Comparison of ENCODE assay signal across 14 cellular contexts in genomic region chr17:32533296-32533695, GRCh38. TPM values are rescaled to one million over a fixed set of nuclear protein-coding genes. Genes with fewer than 3 reads are reported as not detected.
DNase-seq lines count a peak whose midpoint lies in the region; ATAC-seq and TF ChIP-seq lines count a peak whose summit lies in the region.
"Had no signal": no experiment of that assay in that cellular context is flagged by ENCODE, and none has a peak within 500 bp of the region (broad histone marks: within the 10 kb centered on the region; RNA-seq: fewer than 3 reads in every experiment).

No MANE protein-coding gene starts in this region.

- no peak overlapping the region for H3K23ac ChIP-seq in H9 (ENCODE audit: insufficient read length, low read depth, low read length)

- H3K4me3 Mint-ChIP-seq in activated CD8-positive, alpha-beta T cell treated with anti-CD3 and anti-CD28 coated beads for 36 hours, result no peak overlapping the region
- no peak overlapping the region for H3K4me3 Mint-ChIP-seq in activated CD8-positive, alpha-beta T cell treated with anti-CD3 and anti-CD28 coated beads, Interleukin-2, amount 10 ng/mL, durations not matched to agents 7 days and 5 days
- H3K4me3 Mint-ChIP-seq in H9 (no peak overlapping the region), neural crest cell (no peak overlapping the region)
- H3K4me3 Mint-ChIP-seq in activated T-helper 17 cell treated with anti-CD3 and anti-CD28 coated beads, Interleukin-2, amount 50 U/mL, for 72 hours, result no peak overlapping the region
- H3K4me3 Mint-ChIP-seq: CD4-positive, alpha-beta memory T cell had no signal

- no peak overlapping the region for H2AFZ ChIP-seq in H9 (ENCODE audit: low read length)
- H2AFZ ChIP-seq: GM23248 had no signal

- H2BK5ac ChIP-seq in H9 (ENCODE audit: insufficient read length, low read length), result no peak overlapping the region

- H3K9ac ChIP-seq in H9 (ENCODE audit: extremely low read depth, insufficient read length, low read length), result no peak overlapping the region
- H3K9ac ChIP-seq: GM23248 had no signal

- H3K14ac ChIP-seq in H9 (ENCODE audit: insufficient read depth, low read length), result no peak overlapping the region

- no peaks in the 10 kb centered on the region for H3K4me1 ChIP-seq in H9 (ENCODE audit: insufficient read depth, low read length)
- H3K4me1 ChIP-seq: BE2C had no signal

- no peak overlapping the region for H3K27ac ChIP-seq in H9 (ENCODE audit: insufficient read length, low read depth, low read length)
- H3K27ac ChIP-seq: C4-2B, GM23248 had no signal

- H3K23me2 ChIP-seq in H9 (ENCODE audit: insufficient read length, low read depth, low read length, poor library complexity, severe bottlenecking), result no peaks in the 10 kb centered on the region

- H3T11ph ChIP-seq in H9 (ENCODE audit: low read length), result no peak overlapping the region

- no peaks in the 10 kb centered on the region for H3K9me3 ChIP-seq in H9 (ENCODE audit: control insufficient read depth, low read depth, low read length)
- H3K9me3 ChIP-seq: BE2C had no signal

- no peak overlapping the region for H3K27ac Mint-ChIP-seq in activated CD8-positive, alpha-beta T cell treated with anti-CD3 and anti-CD28 coated beads for 36 hours
- H3K27ac Mint-ChIP-seq in activated CD8-positive, alpha-beta T cell treated with anti-CD3 and anti-CD28 coated beads, Interleukin-2, amount 10 ng/mL, durations not matched to agents 7 days and 5 days, result no peak overlapping the region
- no peak overlapping the region for H3K27ac Mint-ChIP-seq in H9
- H3K27ac Mint-ChIP-seq in activated T-helper 17 cell treated with anti-CD3 and anti-CD28 coated beads, Interleukin-2, amount 50 U/mL, for 72 hours, result peak overlapping the region; percentile 1
- H3K27ac Mint-ChIP-seq in neural crest cell (ENCODE audit: unreplicated experiment), result peak overlapping the region; percentile 9

- H3K56ac ChIP-seq in H9 (ENCODE audit: insufficient read length, low read depth, low read length), result no peak overlapping the region

- no peaks in the 10 kb centered on the region for H3K79me2 ChIP-seq in H9 (ENCODE audit: insufficient read depth, low read length)

- H2BK12ac ChIP-seq in H9 (ENCODE audit: insufficient read length, low read depth, low read length), result no peak overlapping the region

- POLR2A ChIA-PET in activated CD8-positive, alpha-beta T cell treated with anti-CD3 and anti-CD28 coated beads for 36 hours (lab: Charles Lee), result interaction anchor here (1.6 kb wide), 1 partner anchor 9 kb away, joined by 7 read pairs; no protein-coding TSS in a partner anchor
- POLR2A ChIA-PET in activated CD8-positive, alpha-beta T cell treated with anti-CD3 and anti-CD28 coated beads, Interleukin-2, amount 10 ng/mL, durations not matched to agents 7 days and 5 days (lab: Charles Lee), result interaction anchor here (1.1 kb wide), 1 partner anchor 30 kb away, joined by 3 read pairs; no protein-coding TSS in a partner anchor

- no peaks in the 10 kb centered on the region for H3K9me3 Mint-ChIP-seq in activated CD8-positive, alpha-beta T cell treated with anti-CD3 and anti-CD28 coated beads for 36 hours
- no peaks in the 10 kb centered on the region for H3K9me3 Mint-ChIP-seq in activated CD8-positive, alpha-beta T cell treated with anti-CD3 and anti-CD28 coated beads, Interleukin-2, amount 10 ng/mL, durations not matched to agents 7 days and 5 days (ENCODE audit: insufficient read depth)
- no peaks in the 10 kb centered on the region for H3K9me3 Mint-ChIP-seq in H9
- no peaks in the 10 kb centered on the region for H3K9me3 Mint-ChIP-seq in activated T-helper 17 cell treated with anti-CD3 and anti-CD28 coated beads, Interleukin-2, amount 50 U/mL, for 72 hours
- H3K9me3 Mint-ChIP-seq in neural crest cell, result peaks cover 3% of the 10 kb centered on the region

- no peaks in the 10 kb centered on the region for H3K79me1 ChIP-seq in H9 (ENCODE audit: insufficient read depth, low read depth, low read length, poor library complexity, severe bottlenecking)

- H3K18ac ChIP-seq in H9 (ENCODE audit: insufficient read length, low read depth, low read length), result peak overlapping the region; percentile 25

- H3K4ac ChIP-seq in H9 (ENCODE audit: low read depth, low read length), result no peak overlapping the region

- no peak for TF ChIP-seq CTCF in activated CD8-positive, alpha-beta T cell treated with anti-CD3 and anti-CD28 coated beads for 36 hours (IDR thresholded peaks at IDR 0.05)
- TF ChIP-seq CTCF in H9 (conservative IDR thresholded peaks at IDR 0.05) (no peak), neural crest cell (conservative IDR thresholded peaks at IDR 0.05) (no peak)

- peaks cover 21% of the 10 kb centered on the region for H3K4me1 Mint-ChIP-seq in activated CD8-positive, alpha-beta T cell treated with anti-CD3 and anti-CD28 coated beads for 36 hours (ENCODE audit: low read depth)
- peaks cover 17% of the 10 kb centered on the region for H3K4me1 Mint-ChIP-seq in activated CD8-positive, alpha-beta T cell treated with anti-CD3 and anti-CD28 coated beads, Interleukin-2, amount 10 ng/mL, durations not matched to agents 7 days and 5 days (ENCODE audit: low read depth)
- peaks cover 5% of the 10 kb centered on the region in 2 experiments; a peak in 3 of 4 replicates for H3K4me1 Mint-ChIP-seq in H9
- peaks cover 25% of the 10 kb centered on the region for H3K4me1 Mint-ChIP-seq in activated T-helper 17 cell treated with anti-CD3 and anti-CD28 coated beads, Interleukin-2, amount 50 U/mL, for 72 hours
- H3K4me1 Mint-ChIP-seq in neural crest cell, result peaks cover 57% of the 10 kb centered on the region

- H2AK5ac ChIP-seq in H9 (ENCODE audit: insufficient read length, low read length), result no peak overlapping the region

- CTCF ChIA-PET in activated CD8-positive, alpha-beta T cell treated with anti-CD3 and anti-CD28 coated beads for 36 hours (lab: Charles Lee), result interaction anchor here (1.3 to 1.5 kb wide), 2 partner anchors 51 to 89 kb away, joined by 4 to 8 read pairs; partner anchors contain the start of gene PSMD11
- CTCF ChIA-PET in activated CD8-positive, alpha-beta T cell treated with anti-CD3 and anti-CD28 coated beads, Interleukin-2, amount 10 ng/mL, durations not matched to agents 7 days and 5 days (lab: Charles Lee), result interaction anchor here (0.9 to 1.7 kb wide), 5 partner anchors 13 to 71 kb away, joined by 3 to 5 read pairs (median 4); no protein-coding TSS in a partner anchor

- H4K20me1 ChIP-seq in H9 (ENCODE audit: control insufficient read depth, insufficient read depth, insufficient read length), result no peaks in the 10 kb centered on the region

- ATAC-seq in activated CD8-positive, alpha-beta T cell treated with anti-CD3 and anti-CD28 coated beads for 36 hours, result no peak
- no peak for ATAC-seq in activated CD8-positive, alpha-beta T cell treated with anti-CD3 and anti-CD28 coated beads, Interleukin-2, amount 10 ng/mL, durations not matched to agents 7 days and 5 days
- no peak for ATAC-seq in activated T-helper 17 cell treated with anti-CD3 and anti-CD28 coated beads, Interleukin-2, amount 50 U/mL, for 72 hours (replicated peaks)

- peak; percentile 24 for DNase-seq in activated CD8-positive, alpha-beta T cell treated with anti-CD3 and anti-CD28 coated beads for 36 hours
- no peak for DNase-seq in activated CD8-positive, alpha-beta T cell treated with anti-CD3 and anti-CD28 coated beads, Interleukin-2, amount 10 ng/mL, durations not matched to agents 7 days and 5 days
- DNase-seq in H9 (no peak), neural crest cell (ENCODE audit: low read depth, low spot score) (no peak), erythroblast (lab: John Stamatoyannopoulos, UW) (no peak), HPDE6-E6E7 (ENCODE audit: extremely low spot score) (no peak)
- DNase-seq: BE2C; CD4-positive, alpha-beta memory T cell; DND-41; GDM1; GM23248; IMR-90 had no signal

- H4K5ac ChIP-seq in H9 (ENCODE audit: insufficient read length, low read depth, low read length), result no peak overlapping the region

- H3K4me2 ChIP-seq in H9 (ENCODE audit: insufficient read depth, insufficient read length, low read length), result no peak overlapping the region

- H3K36me3 Mint-ChIP-seq in activated CD8-positive, alpha-beta T cell treated with anti-CD3 and anti-CD28 coated beads for 36 hours (ENCODE audit: low read depth), result no peaks in the 10 kb centered on the region
- H3K36me3 Mint-ChIP-seq in activated CD8-positive, alpha-beta T cell treated with anti-CD3 and anti-CD28 coated beads, Interleukin-2, amount 10 ng/mL, durations not matched to agents 7 days and 5 days (ENCODE audit: low read depth), result no peaks in the 10 kb centered on the region
- H3K36me3 Mint-ChIP-seq in H9 (ENCODE audit: insufficient read depth in 1 of 3, low read depth in 3 of 3) (no peaks in the 10 kb centered on the region; a peak in 1 of 7 replicates), neural crest cell (ENCODE audit: low read depth) (peaks cover 4% of the 10 kb centered on the region)
- no peaks in the 10 kb centered on the region for H3K36me3 Mint-ChIP-seq in activated T-helper 17 cell treated with anti-CD3 and anti-CD28 coated beads, Interleukin-2, amount 50 U/mL, for 72 hours (ENCODE audit: low read depth)

- no peak for TF ChIP-seq POLR2A in erythroblast (IDR thresholded peaks at IDR 0.05; ENCODE audit: low read length)

- no peak overlapping the region for H2BK20ac ChIP-seq in H9 (ENCODE audit: low read depth, low read length, poor library complexity, severe bottlenecking)

- H2BK15ac ChIP-seq in H9 (ENCODE audit: low read depth, low read length), result no peak overlapping the region

- H2BK120ac ChIP-seq in H9 (ENCODE audit: low read depth, low read length, poor library complexity, severe bottlenecking), result no peak overlapping the region

- no peak overlapping the region for H4K91ac ChIP-seq in H9 (ENCODE audit: insufficient read length, low read depth, low read length)

- H4K8ac ChIP-seq in H9 (replicated peaks; ENCODE audit: insufficient read length, low read depth, low read length), result no peak overlapping the region

- no peaks in the 10 kb centered on the region for H3K27me3 ChIP-seq in H9 (ENCODE audit: insufficient read depth, low read length)
- H3K27me3 ChIP-seq: BE2C had no signal

- WGBS in H9 (ENCODE audit: extremely low coverage, insufficient read length, low lambda C conversion rate), result no CpG with 5 or more reads among the region's 3 CpGs

- H3K27me3 Mint-ChIP-seq in activated CD8-positive, alpha-beta T cell treated with anti-CD3 and anti-CD28 coated beads for 36 hours, result no peaks in the 10 kb centered on the region
- peaks cover 3% of the 10 kb centered on the region for H3K27me3 Mint-ChIP-seq in activated CD8-positive, alpha-beta T cell treated with anti-CD3 and anti-CD28 coated beads, Interleukin-2, amount 10 ng/mL, durations not matched to agents 7 days and 5 days (ENCODE audit: low read depth)
- H3K27me3 Mint-ChIP-seq in H9 (ENCODE audit: low read depth) (no peaks in the 10 kb centered on the region), neural crest cell (ENCODE audit: low read depth) (no peaks in the 10 kb centered on the region)
- H3K27me3 Mint-ChIP-seq in activated T-helper 17 cell treated with anti-CD3 and anti-CD28 coated beads, Interleukin-2, amount 50 U/mL, for 72 hours, result no peaks in the 10 kb centered on the region
- H3K27me3 Mint-ChIP-seq: CD4-positive, alpha-beta memory T cell had no signal

- intact Hi-C loops in activated CD8-positive, alpha-beta T cell treated with anti-CD3 and anti-CD28 coated beads for 36 hours (cut with micrococcal nuclease), result no loop called here

RNA-seq across cellular contexts. Expression of gene CDK5R1, which starts 46.5 kb away (rescaled TPM):
- total RNA-seq in activated CD8-positive, alpha-beta T cell treated with anti-CD3 and anti-CD28 coated beads for 36 hours, result 10 to 100 TPM; 10.2 to 10.5 TPM
- 1 to 10 TPM; 5.8 to 6.5 TPM for total RNA-seq in activated CD8-positive, alpha-beta T cell treated with anti-CD3 and anti-CD28 coated beads, Interleukin-2, amount 10 ng/mL, durations not matched to agents 7 days and 5 days
- total RNA-seq in H9 (2021), result 10.4 and 11.4 TPM in 2 replicates
- total RNA-seq in activated T-helper 17 cell treated with anti-CD3 and anti-CD28 coated beads, Interleukin-2, amount 50 U/mL, for 72 hours, result 10 to 100 TPM in 1 of 2 donors, 1 to 10 TPM in 1; 3.6 to 13.0 TPM
- 33.6 and 34.1 TPM in 2 replicates for total RNA-seq in neural crest cell

Comparison
In these comparisons a context has a peak if more than half of its experiments do, and no peak if none do; other contexts are left out.
1. H3K27ac Mint-ChIP-seq: peak in activated T-helper 17 cell treated with anti-CD3 and anti-CD28 coated beads, Interleukin-2, amount 50 U/mL, for 72 hours (single experiment) and neural crest cell (single experiment); none in activated CD8-positive, alpha-beta T cell treated with anti-CD3 and anti-CD28 coated beads for 36 hours (single experiment), activated CD8-positive, alpha-beta T cell treated with anti-CD3 and anti-CD28 coated beads, Interleukin-2, amount 10 ng/mL, durations not matched to agents 7 days and 5 days (single experiment) and H9 (0 of 3).